In the genomic region with DNA sequence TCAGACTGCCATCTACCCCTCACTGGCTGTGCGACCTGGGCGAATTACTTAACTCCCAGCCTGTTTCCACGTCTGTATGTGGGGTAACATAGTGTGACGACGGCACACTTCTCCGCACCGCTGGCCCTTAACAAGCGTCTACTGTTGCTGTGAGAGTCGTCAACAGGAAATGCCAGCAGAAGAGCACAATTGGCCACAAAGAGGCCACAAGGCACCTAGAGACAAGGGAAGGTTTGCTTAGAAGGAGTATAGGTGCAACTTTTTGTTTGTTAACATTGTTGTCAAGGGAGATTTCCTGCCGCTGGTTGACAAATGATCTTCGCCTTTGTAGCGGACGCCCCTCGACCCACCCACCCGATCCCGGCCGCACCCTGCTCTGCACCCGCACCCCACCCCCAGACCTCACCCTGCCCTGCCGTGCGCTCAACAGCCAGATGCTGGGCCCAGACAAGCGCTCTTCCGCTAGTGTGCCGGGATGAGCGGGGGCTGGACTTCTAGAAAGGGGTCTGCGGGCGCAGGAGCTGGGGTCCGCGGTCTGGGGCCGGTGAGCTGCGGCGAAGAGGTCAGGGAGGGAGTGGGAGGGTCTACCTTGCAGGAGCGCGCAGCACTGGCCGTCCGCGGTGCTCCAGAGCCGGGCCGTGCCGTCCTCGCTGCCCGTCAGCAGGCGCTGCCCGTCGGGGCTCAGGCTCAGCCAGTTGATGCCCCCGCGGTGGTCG, we compare ENCODE assay signal across 1 cellular context.
TF ChIP-seq lines count a peak whose summit lies in the region.

No MANE protein-coding gene starts in this region.

TF ChIP-seq in HepG2, 621 proteins besides CTCF, POLR2A, EP300 and RAD21 (continued from another document):
- TF ChIP-seq, protein P1, sequence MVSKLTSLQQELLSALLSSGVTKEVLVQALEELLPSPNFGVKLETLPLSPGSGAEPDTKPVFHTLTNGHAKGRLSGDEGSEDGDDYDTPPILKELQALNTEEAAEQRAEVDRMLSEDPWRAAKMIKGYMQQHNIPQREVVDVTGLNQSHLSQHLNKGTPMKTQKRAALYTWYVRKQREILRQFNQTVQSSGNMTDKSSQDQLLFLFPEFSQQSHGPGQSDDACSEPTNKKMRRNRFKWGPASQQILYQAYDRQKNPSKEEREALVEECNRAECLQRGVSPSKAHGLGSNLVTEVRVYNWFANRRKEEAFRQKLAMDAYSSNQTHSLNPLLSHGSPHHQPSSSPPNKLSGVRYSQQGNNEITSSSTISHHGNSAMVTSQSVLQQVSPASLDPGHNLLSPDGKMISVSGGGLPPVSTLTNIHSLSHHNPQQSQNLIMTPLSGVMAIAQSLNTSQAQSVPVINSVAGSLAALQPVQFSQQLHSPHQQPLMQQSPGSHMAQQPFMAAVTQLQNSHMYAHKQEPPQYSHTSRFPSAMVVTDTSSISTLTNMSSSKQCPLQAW (CRISPR knock-in tag; IDR thresholded peaks at IDR 0.05) = 0 out of 2 replicates have a peak, but pooled peaks have one; percentile 28
- 0 out of 2 replicates have a peak, but pooled peaks have one; percentile 22 for TF ChIP-seq ELF1 (CRISPR knock-in tag; IDR thresholded peaks at IDR 0.05)
- TF ChIP-seq ZNF784 (CRISPR knock-in tag; IDR thresholded peaks at IDR 0.05; ENCODE audit: borderline replicate concordance) = no peak
- TF ChIP-seq SYNCRIP (IDR thresholded peaks at IDR 0.05; ENCODE audit: insufficient read depth, low read depth, low read length) = no peak
- no peak for TF ChIP-seq ATF7 (IDR thresholded peaks at IDR 0.05)
- TF ChIP-seq ATF7 (CRISPR knock-in tag; IDR thresholded peaks at IDR 0.05) = no peak
- TF ChIP-seq NR2F6 (IDR thresholded peaks at IDR 0.05) = no peak
- peak; percentile 26; the same call in 1 of the 2 replicates for TF ChIP-seq NR2F6 (CRISPR knock-in tag; IDR thresholded peaks at IDR 0.05)
- no peak for TF ChIP-seq SNAPC5 (CRISPR knock-in tag; IDR thresholded peaks at IDR 0.05; ENCODE audit: borderline replicate concordance)
- peak; percentile 44 for TF ChIP-seq SOX13 (IDR thresholded peaks at IDR 0.05)
- peak in 1 of 2 experiments; percentile 87; a peak in 2 of 4 replicates for TF ChIP-seq SOX13 (CRISPR knock-in tag; conservative IDR thresholded peaks at IDR 0.05 in 1 of 2, IDR thresholded peaks at IDR 0.05 in 1 of 2)
- no peak for TF ChIP-seq RBFOX2 (IDR thresholded peaks at IDR 0.05; ENCODE audit: low read depth, low read length)
- peak; percentile 59 for TF ChIP-seq BCL6 (CRISPR knock-in tag; IDR thresholded peaks at IDR 0.05)
- TF ChIP-seq RAD51 (IDR thresholded peaks at IDR 0.05; ENCODE audit: borderline replicate concordance) = no peak
- TF ChIP-seq, protein P2, sequence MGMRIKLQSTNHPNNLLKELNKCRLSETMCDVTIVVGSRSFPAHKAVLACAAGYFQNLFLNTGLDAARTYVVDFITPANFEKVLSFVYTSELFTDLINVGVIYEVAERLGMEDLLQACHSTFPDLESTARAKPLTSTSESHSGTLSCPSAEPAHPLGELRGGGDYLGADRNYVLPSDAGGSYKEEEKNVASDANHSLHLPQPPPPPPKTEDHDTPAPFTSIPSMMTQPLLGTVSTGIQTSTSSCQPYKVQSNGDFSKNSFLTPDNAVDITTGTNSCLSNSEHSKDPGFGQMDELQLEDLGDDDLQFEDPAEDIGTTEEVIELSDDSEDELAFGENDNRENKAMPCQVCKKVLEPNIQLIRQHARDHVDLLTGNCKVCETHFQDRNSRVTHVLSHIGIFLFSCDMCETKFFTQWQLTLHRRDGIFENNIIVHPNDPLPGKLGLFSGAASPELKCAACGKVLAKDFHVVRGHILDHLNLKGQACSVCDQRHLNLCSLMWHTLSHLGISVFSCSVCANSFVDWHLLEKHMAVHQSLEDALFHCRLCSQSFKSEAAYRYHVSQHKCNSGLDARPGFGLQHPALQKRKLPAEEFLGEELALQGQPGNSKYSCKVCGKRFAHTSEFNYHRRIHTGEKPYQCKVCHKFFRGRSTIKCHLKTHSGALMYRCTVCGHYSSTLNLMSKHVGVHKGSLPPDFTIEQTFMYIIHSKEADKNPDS (CRISPR knock-in tag; IDR thresholded peaks at IDR 0.05) = no peak
- no peak for TF ChIP-seq CBFB (CRISPR knock-in tag; IDR thresholded peaks at IDR 0.05)
- no peak for TF ChIP-seq ZNF557 (CRISPR knock-in tag; IDR thresholded peaks at IDR 0.05)
- no peak for TF ChIP-seq RARG (CRISPR knock-in tag; IDR thresholded peaks at IDR 0.05; ENCODE audit: low read depth)
- no peak for TF ChIP-seq POLR2G (IDR thresholded peaks at IDR 0.05; ENCODE audit: low read depth, low read length)
- TF ChIP-seq MNT (IDR thresholded peaks at IDR 0.05) = no peak
- no peak for TF ChIP-seq ZNF17 (CRISPR knock-in tag; IDR thresholded peaks at IDR 0.05)
- no peak for TF ChIP-seq HOXA7 (CRISPR knock-in tag; IDR thresholded peaks at IDR 0.05)
- no peak for TF ChIP-seq ZNF83 (CRISPR knock-in tag; IDR thresholded peaks at IDR 0.05; ENCODE audit: borderline replicate concordance)
- no peak for TF ChIP-seq PAWR (CRISPR knock-in tag; IDR thresholded peaks at IDR 0.05; ENCODE audit: borderline replicate concordance)
- TF ChIP-seq YEATS2 (CRISPR knock-in tag; IDR thresholded peaks at IDR 0.05; ENCODE audit: borderline replicate concordance) = no peak
- TF ChIP-seq TCF7 (IDR thresholded peaks at IDR 0.05; ENCODE audit: low read depth) = no peak
- TF ChIP-seq ZNF615 (CRISPR knock-in tag; IDR thresholded peaks at IDR 0.05; ENCODE audit: borderline replicate concordance) = no peak
- TF ChIP-seq ZNF788 (CRISPR knock-in tag; IDR thresholded peaks at IDR 0.05; ENCODE audit: borderline replicate concordance) = no peak
- no peak; the same call in 1 of the 2 replicates for TF ChIP-seq ARID5B (CRISPR knock-in tag; IDR thresholded peaks at IDR 0.05)
- no peak for TF ChIP-seq ZNF703 (CRISPR knock-in tag; IDR thresholded peaks at IDR 0.05; ENCODE audit: borderline replicate concordance)
- TF ChIP-seq PHF8 (CRISPR knock-in tag; IDR thresholded peaks at IDR 0.05) = peak; percentile 2; the same call in 1 of the 2 replicates
- no peak for TF ChIP-seq CHCHD3 (CRISPR knock-in tag; IDR thresholded peaks at IDR 0.05)
- TF ChIP-seq, protein P3, sequence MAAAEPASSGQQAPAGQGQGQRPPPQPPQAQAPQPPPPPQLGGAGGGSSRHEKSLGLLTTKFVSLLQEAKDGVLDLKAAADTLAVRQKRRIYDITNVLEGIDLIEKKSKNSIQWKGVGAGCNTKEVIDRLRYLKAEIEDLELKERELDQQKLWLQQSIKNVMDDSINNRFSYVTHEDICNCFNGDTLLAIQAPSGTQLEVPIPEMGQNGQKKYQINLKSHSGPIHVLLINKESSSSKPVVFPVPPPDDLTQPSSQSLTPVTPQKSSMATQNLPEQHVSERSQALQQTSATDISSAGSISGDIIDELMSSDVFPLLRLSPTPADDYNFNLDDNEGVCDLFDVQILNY (CRISPR knock-in tag; conservative IDR thresholded peaks at IDR 0.05) = no peak
- peak; percentile 15; the same call in 1 of the 2 replicates for TF ChIP-seq BHLHE40 (IDR thresholded peaks at IDR 0.05; ENCODE audit: low read length)
- peak; percentile 28; the same call in 1 of the 2 replicates for TF ChIP-seq CEBPG (CRISPR knock-in tag; IDR thresholded peaks at IDR 0.05)
- TF ChIP-seq SOX5 (CRISPR knock-in tag; IDR thresholded peaks at IDR 0.05; ENCODE audit: borderline replicate concordance) = peak; percentile 96
- no peak for TF ChIP-seq ZNF256 (CRISPR knock-in tag; conservative IDR thresholded peaks at IDR 0.05)
- no peak for TF ChIP-seq ZNF30 (CRISPR knock-in tag; IDR thresholded peaks at IDR 0.05)
- no peak for TF ChIP-seq ZNF777 (CRISPR knock-in tag; IDR thresholded peaks at IDR 0.05)
- TF ChIP-seq GFI1 (CRISPR knock-in tag; IDR thresholded peaks at IDR 0.05; ENCODE audit: borderline replicate concordance) = no peak
- no peak for TF ChIP-seq ZSCAN12 (CRISPR knock-in tag; IDR thresholded peaks at IDR 0.05)
- TF ChIP-seq RORA (CRISPR knock-in tag; IDR thresholded peaks at IDR 0.05) = no peak
- no peak for TF ChIP-seq ZKSCAN5 (CRISPR knock-in tag; IDR thresholded peaks at IDR 0.05)
- TF ChIP-seq ELF3 (CRISPR knock-in tag; IDR thresholded peaks at IDR 0.05) = peak; percentile 49; the same call in 1 of the 2 replicates
